Comparison of ENCODE assay signal across 2 cellular contexts in the genomic region with DNA sequence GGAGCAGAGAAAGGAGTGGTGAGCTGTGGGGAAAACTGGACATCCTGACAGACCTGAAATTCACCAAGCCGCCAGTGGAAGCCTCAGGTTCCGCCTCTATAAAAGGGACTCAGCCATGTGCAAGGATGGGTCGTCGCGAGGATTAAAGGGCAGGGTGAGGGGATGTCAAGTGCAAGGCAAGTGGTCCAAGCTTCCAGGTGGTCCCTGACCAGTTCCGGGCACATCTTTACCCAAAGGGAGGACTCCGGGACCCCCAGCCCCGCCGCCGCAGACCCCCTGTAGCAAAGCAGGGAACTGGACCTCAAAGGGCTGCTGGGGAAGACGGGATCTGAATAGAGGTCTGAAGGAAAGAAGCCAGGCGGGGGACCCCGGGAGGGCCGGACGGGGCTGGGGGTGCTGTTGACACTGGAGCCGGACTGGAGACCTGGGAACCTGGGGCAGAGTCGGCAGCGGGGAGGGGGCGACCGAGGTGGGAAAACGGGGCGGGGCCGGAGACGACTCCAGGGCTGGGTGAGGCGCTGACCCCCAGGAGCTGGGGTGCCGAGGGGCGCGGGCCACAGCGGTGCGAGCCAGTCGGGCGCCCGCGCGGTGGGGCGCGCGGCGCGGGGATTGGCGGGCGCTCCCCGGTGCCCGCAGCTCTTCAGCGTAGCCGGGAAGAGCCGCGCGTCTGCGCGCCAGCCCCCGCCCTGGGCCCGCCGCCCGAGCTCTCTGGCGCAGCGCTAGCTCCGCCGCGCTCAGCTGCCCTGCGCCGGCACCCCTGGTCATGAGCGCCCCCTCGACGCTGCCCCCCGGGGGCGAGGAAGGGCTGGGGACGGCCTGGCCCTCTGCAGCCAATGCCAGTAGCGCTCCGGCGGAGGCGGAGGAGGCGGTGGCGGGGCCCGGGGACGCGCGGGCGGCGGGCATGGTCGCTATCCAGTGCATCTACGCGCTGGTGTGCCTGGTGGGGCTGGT.
TF ChIP-seq lines count a peak whose summit lies in the region.

A gene with protein sequence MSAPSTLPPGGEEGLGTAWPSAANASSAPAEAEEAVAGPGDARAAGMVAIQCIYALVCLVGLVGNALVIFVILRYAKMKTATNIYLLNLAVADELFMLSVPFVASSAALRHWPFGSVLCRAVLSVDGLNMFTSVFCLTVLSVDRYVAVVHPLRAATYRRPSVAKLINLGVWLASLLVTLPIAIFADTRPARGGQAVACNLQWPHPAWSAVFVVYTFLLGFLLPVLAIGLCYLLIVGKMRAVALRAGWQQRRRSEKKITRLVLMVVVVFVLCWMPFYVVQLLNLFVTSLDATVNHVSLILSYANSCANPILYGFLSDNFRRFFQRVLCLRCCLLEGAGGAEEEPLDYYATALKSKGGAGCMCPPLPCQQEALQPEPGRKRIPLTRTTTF (plus strand): TSS at position 592 of the 951 bp plus-strand sequence. CDS start 172 bp downstream, at position 764.

TF ChIP-seq in IMR-90, 13 proteins besides CTCF, POLR2A, EP300 and RAD21:
- TF ChIP-seq, protein P1, sequence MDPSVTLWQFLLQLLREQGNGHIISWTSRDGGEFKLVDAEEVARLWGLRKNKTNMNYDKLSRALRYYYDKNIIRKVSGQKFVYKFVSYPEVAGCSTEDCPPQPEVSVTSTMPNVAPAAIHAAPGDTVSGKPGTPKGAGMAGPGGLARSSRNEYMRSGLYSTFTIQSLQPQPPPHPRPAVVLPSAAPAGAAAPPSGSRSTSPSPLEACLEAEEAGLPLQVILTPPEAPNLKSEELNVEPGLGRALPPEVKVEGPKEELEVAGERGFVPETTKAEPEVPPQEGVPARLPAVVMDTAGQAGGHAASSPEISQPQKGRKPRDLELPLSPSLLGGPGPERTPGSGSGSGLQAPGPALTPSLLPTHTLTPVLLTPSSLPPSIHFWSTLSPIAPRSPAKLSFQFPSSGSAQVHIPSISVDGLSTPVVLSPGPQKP (IDR thresholded peaks at IDR 0.05; ENCODE audit: borderline replicate concordance, low read depth, low read length): no peak
- no peak for TF ChIP-seq CEBPB (IDR thresholded peaks at IDR 0.05; ENCODE audit: low read depth, low read length)
- no peak for TF ChIP-seq MAZ (IDR thresholded peaks at IDR 0.05; ENCODE audit: borderline replicate concordance, low read depth, low read length)
- no peak for TF ChIP-seq NFE2L2 (IDR thresholded peaks at IDR 0.05; ENCODE audit: low read depth, low read length)
- TF ChIP-seq FOS (IDR thresholded peaks at IDR 0.05; ENCODE audit: low read depth, low read length): no peak
- TF ChIP-seq, protein P2, sequence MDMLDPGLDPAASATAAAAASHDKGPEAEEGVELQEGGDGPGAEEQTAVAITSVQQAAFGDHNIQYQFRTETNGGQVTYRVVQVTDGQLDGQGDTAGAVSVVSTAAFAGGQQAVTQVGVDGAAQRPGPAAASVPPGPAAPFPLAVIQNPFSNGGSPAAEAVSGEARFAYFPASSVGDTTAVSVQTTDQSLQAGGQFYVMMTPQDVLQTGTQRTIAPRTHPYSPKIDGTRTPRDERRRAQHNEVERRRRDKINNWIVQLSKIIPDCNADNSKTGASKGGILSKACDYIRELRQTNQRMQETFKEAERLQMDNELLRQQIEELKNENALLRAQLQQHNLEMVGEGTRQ (IDR thresholded peaks at IDR 0.05; ENCODE audit: low read depth, low read length): no peak
- TF ChIP-seq MXI1 (IDR thresholded peaks at IDR 0.05; ENCODE audit: borderline replicate concordance, low read depth, low read length): no peak
- TF ChIP-seq SMC3 (IDR thresholded peaks at IDR 0.05; ENCODE audit: low read depth, low read length): no peak
- no peak for TF ChIP-seq RFX5 (IDR thresholded peaks at IDR 0.05; ENCODE audit: low read depth, low read length)
- TF ChIP-seq MAFK (IDR thresholded peaks at IDR 0.05; ENCODE audit: low read depth, low read length): no peak
- no peak for TF ChIP-seq CHD1 (IDR thresholded peaks at IDR 0.05; ENCODE audit: low read depth, low read length)
- TF ChIP-seq BHLHE40 (IDR thresholded peaks at IDR 0.05; ENCODE audit: low read depth, low read length): no peak
- no peak for TF ChIP-seq RCOR1 (IDR thresholded peaks at IDR 0.05; ENCODE audit: insufficient replicate concordance, low read length)

TF ChIP-seq in endothelial cell of umbilical vein, 7 proteins besides CTCF, POLR2A, EP300 and RAD21:
- TF ChIP-seq EZH2 (IDR thresholded peaks at IDR 0.05; ENCODE audit: borderline replicate concordance, low read depth, low read length, severe bottlenecking) (peak; percentile 60), MYC (IDR thresholded peaks at IDR 0.05; ENCODE audit: low read depth, low read length) (no peak)
